1 cellular context compared by ENCODE assay signal in the genomic region with DNA sequence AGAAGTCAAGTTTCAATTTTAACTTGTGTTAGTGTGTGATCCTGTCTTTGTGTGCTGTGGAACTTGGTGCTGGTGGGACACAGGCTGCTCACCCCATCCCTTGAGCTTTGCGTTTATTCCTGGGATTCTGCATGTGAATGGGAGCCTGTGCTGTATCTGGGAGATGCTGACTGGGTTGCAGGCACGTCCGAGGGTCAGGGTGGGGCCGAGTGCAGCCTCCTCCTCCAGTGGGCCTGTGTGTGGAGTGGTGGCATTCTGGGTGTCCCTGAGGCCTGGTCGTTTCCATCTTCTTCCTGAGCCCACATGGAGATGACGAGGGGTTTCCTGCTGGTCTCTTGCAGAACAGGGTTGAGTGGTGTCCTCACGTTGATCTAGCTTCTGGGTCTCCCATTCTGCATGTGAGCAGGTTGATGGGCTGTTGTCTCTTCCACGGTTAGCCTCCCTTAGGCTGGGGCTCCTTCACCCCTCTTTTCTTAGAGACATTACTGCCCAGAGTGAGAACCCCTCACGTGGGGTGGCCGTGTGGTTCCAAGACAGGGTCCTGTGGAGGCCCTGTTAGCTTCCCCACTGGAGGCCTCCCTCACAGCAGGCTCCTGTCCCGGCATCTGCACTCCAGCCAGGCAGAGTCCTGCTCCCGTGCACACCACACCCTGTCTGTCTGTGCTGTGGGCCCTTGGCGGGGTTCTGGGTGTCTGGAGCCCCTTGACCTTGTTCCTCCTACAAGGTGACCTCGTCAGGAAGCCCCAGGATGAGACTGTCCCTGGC.
TF ChIP-seq lines count a peak whose summit lies in the region.

No MANE protein-coding gene starts in this region.

TF ChIP-seq in K562, 482 proteins besides CTCF, POLR2A, EP300 and RAD21:
- peak; percentile 9; the same call in 1 of the 2 replicates for TF ChIP-seq POLR2AphosphoS5 (IDR thresholded peaks at IDR 0.05; ENCODE audit: control insufficient read depth, insufficient read depth, low read depth, low read length)
- TF ChIP-seq RBFOX2 (IDR thresholded peaks at IDR 0.05; ENCODE audit: low read depth, low read length): 0 out of 2 replicates have a peak, but pooled peaks have one; percentile 30
- no peak for TF ChIP-seq ZNF780A (CRISPR knock-in tag; IDR thresholded peaks at IDR 0.05)
- TF ChIP-seq ILF3 (IDR thresholded peaks at IDR 0.05; ENCODE audit: borderline replicate concordance): no peak
